Comparison of ENCODE assay signal across 10 cellular contexts in the genomic region with DNA sequence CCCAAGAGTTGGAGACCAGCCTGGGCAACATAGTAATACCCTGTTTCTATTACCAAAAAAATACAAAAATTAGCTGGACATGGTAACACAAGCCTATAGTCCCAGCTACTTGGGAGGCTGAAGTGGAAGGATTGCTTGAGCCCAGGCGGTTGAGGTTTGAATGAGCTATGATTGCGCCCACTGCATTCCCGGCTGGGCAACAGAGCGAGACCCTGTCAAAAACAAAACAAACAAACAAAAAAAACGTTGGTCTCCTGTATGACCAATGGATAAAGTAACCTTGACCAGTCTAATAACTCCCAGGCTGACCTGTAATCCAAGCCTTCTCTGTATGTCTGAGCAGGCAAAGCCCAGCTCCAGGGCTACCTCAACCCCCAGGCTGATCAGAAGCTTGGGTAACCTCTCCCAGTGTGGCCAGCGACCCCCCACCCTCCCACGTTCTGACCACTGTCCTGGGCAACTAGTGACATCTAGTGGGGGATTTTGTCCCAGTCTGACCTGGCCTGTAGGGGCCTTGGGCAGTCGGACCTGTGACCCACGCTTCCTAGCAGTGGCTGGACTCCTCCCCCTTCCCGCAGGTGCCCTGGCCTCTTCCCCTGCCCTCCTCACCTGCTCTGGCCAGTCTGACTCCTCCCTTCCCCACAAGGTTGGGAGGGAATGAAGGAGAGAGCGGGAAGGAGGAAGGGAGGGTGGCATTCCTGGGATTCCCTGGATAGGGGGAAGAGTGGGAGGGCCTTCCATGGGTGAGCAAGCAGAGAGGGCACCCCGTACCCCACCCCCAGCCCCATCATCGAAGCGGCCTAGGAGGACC. TPM values are rescaled to one million over a fixed set of nuclear protein-coding genes. Genes with fewer than 3 reads are reported as not detected.
DNase-seq lines count a peak whose midpoint lies in the region; ATAC-seq and TF ChIP-seq lines count a peak whose summit lies in the region.
"Had no signal": no experiment of that assay in that cellular context is flagged by ENCODE, and none has a peak within 500 bp of the region (broad histone marks: within the 10 kb centered on the region; RNA-seq: fewer than 3 reads in every experiment).

No MANE protein-coding gene starts in this region.

- no peak overlapping the region for H3K27ac Mint-ChIP-seq in CD4-positive, alpha-beta memory T cell

- ATAC-seq in lung (ENCODE audit: insufficient read depth, low FRiP score) (peak; percentile 86), HG02852 (IDR thresholded peaks at IDR 0.05; ENCODE audit: unreplicated experiment) (no peak)

- H3K4me3 ChIP-seq in lung: no peak overlapping the region
- no peak overlapping the region for H3K4me3 ChIP-seq in CD4-positive, alpha-beta memory T cell (ENCODE audit: low read length in 2 of 2)

- H3K27ac ChIP-seq in cingulate gyrus (ENCODE audit: low read depth, low read length) (peak overlapping the region; percentile 60), lung (ENCODE audit: low read depth in 1 of 2, low read length in 1 of 2) (peak overlapping the region in 1 of 2 donors; percentile 94)
- no peak overlapping the region for H3K27ac ChIP-seq in CD4-positive, alpha-beta memory T cell (ENCODE audit: low read depth, low read length)
- H3K27ac ChIP-seq: HL-60, neutrophil had no signal

- POLR2A ChIA-PET in CD4-positive, alpha-beta memory T cell (lab: Charles Lee; ENCODE audit: partially characterized antibody): no interaction called here

- peaks cover 0 to 5% of the 10 kb centered on the region in 2 donors for H3K36me3 ChIP-seq in lung (ENCODE audit: control insufficient read depth in 2 of 2, insufficient read depth in 2 of 2, low read length in 2 of 2)
- H3K36me3 ChIP-seq in CD4-positive, alpha-beta memory T cell (ENCODE audit: insufficient read depth, low read length): no peaks in the 10 kb centered on the region
- H3K36me3 ChIP-seq: neutrophil had no signal

- in situ Hi-C loops in Caki2 (cut with HindIII; ENCODE audit: low pct_unique_long_range_greater_than_20kb, low sequenced_read_pairs): no loop called here

- intact Hi-C loops in CD4-positive, alpha-beta memory T cell (cut with micrococcal nuclease): no loop called here

- H3K27me3 ChIP-seq in lung (ENCODE audit: control insufficient read depth, insufficient read depth): no peaks in the 10 kb centered on the region
- no peaks in the 10 kb centered on the region for H3K27me3 ChIP-seq in CD4-positive, alpha-beta memory T cell (ENCODE audit: insufficient read depth, low read length)

- TF ChIP-seq CTCF in lung (IDR thresholded peaks at IDR 0.05; ENCODE audit: control extremely low read depth, extremely low read depth): no peak

- peaks cover 4 to 14% of the 10 kb centered on the region in 2 donors for H3K27me3 Mint-ChIP-seq in CD4-positive, alpha-beta memory T cell

- peak overlapping the region in 2 of 8 donors; percentile 20 to 39 for H3K4me3 Mint-ChIP-seq in CD4-positive, alpha-beta memory T cell

- WGBS in lung, 2 donors: 21 to 23% methylated on average over 14 of the region's 14 CpGs

- CTCF ChIA-PET in CD4-positive, alpha-beta memory T cell (lab: Charles Lee; ENCODE audit: partially characterized antibody): interaction anchor here (1.6 to 2.1 kb wide), 2 partner anchors 24 to 85 kb away, joined by 6 to 7 read pairs; no protein-coding TSS in a partner anchor

- H3K9me3 Mint-ChIP-seq in CD4-positive, alpha-beta memory T cell: peaks cover 0 to 4% (median 0%) of the 10 kb centered on the region in 8 donors

- H3K36me3 Mint-ChIP-seq in CD4-positive, alpha-beta memory T cell: no peaks in the 10 kb centered on the region

- H3K9me3 ChIP-seq in lung (ENCODE audit: control insufficient read depth in 2 of 2, insufficient read depth in 1 of 2, low read length in 1 of 2): peaks cover 0 to 4% of the 10 kb centered on the region in 2 donors
- no peaks in the 10 kb centered on the region for H3K9me3 ChIP-seq in CD4-positive, alpha-beta memory T cell (ENCODE audit: control insufficient read depth in 1 of 2, low read length in 2 of 2)
- H3K9me3 ChIP-seq: neutrophil had no signal

- H3K4me1 ChIP-seq in lung (ENCODE audit: control insufficient read depth in 2 of 2, insufficient read depth in 2 of 2, low read length in 2 of 2): peaks cover 0 to 2% of the 10 kb centered on the region in 2 donors
- H3K4me1 ChIP-seq in CD4-positive, alpha-beta memory T cell (ENCODE audit: insufficient read depth, low read length): no peaks in the 10 kb centered on the region

- peak; percentile 93 for DNase-seq in Caki2 (ENCODE audit: low read depth)
- peak; percentile 4 for DNase-seq in NCI-H1092 treated with DMSO at 0.1 percent for 48 hours (lab: John Stamatoyannopoulos, UW)
- DNase-seq in lung (ENCODE audit: low spot score): peak; percentile 83
- DNase-seq in activated effector memory CD4-positive, alpha-beta T cell treated with Interleukin-2 at 50 U/mL for 16 hours: no peak
- no peak for DNase-seq in NCI-H82 (lab: John Stamatoyannopoulos, UW)
- no peak for DNase-seq in CD4-positive, alpha-beta memory T cell

- H3K4me1 Mint-ChIP-seq in CD4-positive, alpha-beta memory T cell: peaks cover 1 to 6% (median 3%) of the 10 kb centered on the region in 4 donors

RNA-seq across cellular contexts. Expression of a gene that starts 1.0 kb away (rescaled TPM):
- total RNA-seq in Caki2 (2014; rRNA removed; shearing (Covaris generic); ENCODE audit: low replicate concordance): 67.7 and 79.1 TPM in 2 replicates
- 100 to 1,000 TPM; 168 to 225 TPM for total RNA-seq in lung
- polyA plus RNA-seq in lung: 100 to 1,000 TPM in 1 of 2 donors, 10 to 100 TPM in 1; 59.2 to 202 TPM
- total RNA-seq in CD4-positive, alpha-beta memory T cell: not detected
- polyA plus RNA-seq in CD4-positive, alpha-beta memory T cell: not detected

RNA-seq across cellular contexts. Expression of a gene that starts 30.2 kb away (rescaled TPM):
- total RNA-seq in Caki2 (2014; rRNA removed; shearing (Covaris generic); ENCODE audit: low replicate concordance): not detected in 2 replicates
- 1 to 10 TPM; 4.8 to 5.5 TPM for total RNA-seq in lung
- 1 to 10 TPM; 4.0 to 5.3 TPM for polyA plus RNA-seq in lung
- total RNA-seq in CD4-positive, alpha-beta memory T cell: not detected
- polyA plus RNA-seq in CD4-positive, alpha-beta memory T cell: not detected

RNA-seq across cellular contexts. Expression of a gene that starts 38.2 kb away (rescaled TPM):
- 90.0 and 91.5 TPM in 2 replicates for total RNA-seq in Caki2 (2014; rRNA removed; shearing (Covaris generic); ENCODE audit: low replicate concordance)
- 100 to 1,000 TPM in 1 of 2 donors, 10 to 100 TPM in 1; 90.4 to 117 TPM for total RNA-seq in lung
- 10 to 100 TPM; 76.9 to 97.6 TPM for polyA plus RNA-seq in lung
- total RNA-seq in CD4-positive, alpha-beta memory T cell: 1 to 10 TPM in 1 of 2 experiments, under 1 TPM in 1; 0.84 to 1.7 TPM
- under 1 TPM in 1 of 2 donors, not detected in 1; 0.11 TPM for polyA plus RNA-seq in CD4-positive, alpha-beta memory T cell

RNA-seq across cellular contexts. Expression of a gene that starts 59.3 kb away (rescaled TPM):
- 0.95 and 4.2 TPM in 2 replicates for total RNA-seq in Caki2 (2014; rRNA removed; shearing (Covaris generic); ENCODE audit: low replicate concordance)
- total RNA-seq in lung: 10 to 100 TPM; 17.6 to 63.8 TPM
- polyA plus RNA-seq in lung: 100 to 1,000 TPM in 1 of 2 donors, 10 to 100 TPM in 1; 63.7 to 233 TPM
- total RNA-seq in CD4-positive, alpha-beta memory T cell: 10 to 100 TPM; 10.9 to 11.8 TPM
- polyA plus RNA-seq in CD4-positive, alpha-beta memory T cell: 10 to 100 TPM in 1 of 2 donors, 1 to 10 TPM in 1; 3.9 to 15.0 TPM

Comparison
In these comparisons a context has a peak if more than half of its experiments do, and no peak if none do; other contexts are left out.
1. DNase-seq: peak in Caki2 (single experiment), NCI-H1092 treated with DMSO at 0.1 percent for 48 hours (single experiment) and lung (single experiment); none in activated effector memory CD4-positive, alpha-beta T cell treated with Interleukin-2 at 50 U/mL for 16 hours (single experiment), NCI-H82 (single experiment) and CD4-positive, alpha-beta memory T cell (0 of 5).
2. RNA of a gene that starts 1.0 kb away (total RNA-seq): 168 to 225 TPM in lung and 67.7 to 79.1 TPM in Caki2; not detected in CD4-positive, alpha-beta memory T cell; every median in the first group is over 10 times any median in the second.
3. RNA of a gene that starts 38.2 kb away (total RNA-seq): 90.4 to 117 TPM in lung and 90.0 to 91.5 TPM in Caki2; 0.84 to 1.7 TPM in CD4-positive, alpha-beta memory T cell; every median in the first group is over 10 times any median in the second.